1 cellular context compared by ENCODE assay signal in genomic region chr10:43606323-43607198, GRCh38.
TF ChIP-seq lines count a peak whose summit lies in the region.

Gene ZNF485, plus strand, starts transcription at chr10:43606438. Its CDS starts 613 bp downstream, at chr10:43607051.

TF ChIP-seq in HepG2, 621 proteins besides CTCF, POLR2A, EP300 and RAD21 (continued from another document and continues in another):
- TF ChIP-seq MLXIP (CRISPR knock-in tag; IDR thresholded peaks at IDR 0.05; ENCODE audit: borderline replicate concordance): no peak
- no peak for TF ChIP-seq HMG20B (CRISPR knock-in tag; conservative IDR thresholded peaks at IDR 0.05)
- TF ChIP-seq ZNF746 (CRISPR knock-in tag; IDR thresholded peaks at IDR 0.05): peak; percentile 48; the same call in 1 of the 2 replicates
- TF ChIP-seq CEBPB (IDR thresholded peaks at IDR 0.05; ENCODE audit: borderline replicate concordance, low read depth, low read length): no peak
- no peak for TF ChIP-seq THRA (CRISPR knock-in tag; IDR thresholded peaks at IDR 0.05; ENCODE audit: borderline replicate concordance)
- TF ChIP-seq ZNF292 (CRISPR knock-in tag; IDR thresholded peaks at IDR 0.05; ENCODE audit: borderline replicate concordance, low read depth): peak; percentile 4; the same call in 1 of the 2 replicates
- no peak for TF ChIP-seq PRDM4 (CRISPR knock-in tag; IDR thresholded peaks at IDR 0.05; ENCODE audit: borderline replicate concordance)
- TF ChIP-seq ZNF747 (CRISPR knock-in tag; IDR thresholded peaks at IDR 0.05; ENCODE audit: borderline replicate concordance): no peak
- peak; percentile 68; the same call in 1 of the 2 replicates for TF ChIP-seq YEATS4 (CRISPR knock-in tag; IDR thresholded peaks at IDR 0.05; ENCODE audit: borderline replicate concordance)
- TF ChIP-seq NR2F6 (IDR thresholded peaks at IDR 0.05): no peak
- no peak for TF ChIP-seq NR2F6 (CRISPR knock-in tag; IDR thresholded peaks at IDR 0.05)
- TF ChIP-seq TGIF2 (CRISPR knock-in tag; IDR thresholded peaks at IDR 0.05): 0 out of 2 replicates have a peak, but pooled peaks have one; percentile 45
- no peak for TF ChIP-seq ZNF674 (CRISPR knock-in tag; IDR thresholded peaks at IDR 0.05; ENCODE audit: low read depth)
- peak; percentile 55 for TF ChIP-seq ZNF547 (CRISPR knock-in tag; IDR thresholded peaks at IDR 0.05)
- no peak for TF ChIP-seq FLYWCH1 (CRISPR knock-in tag; IDR thresholded peaks at IDR 0.05)
- TF ChIP-seq PRDM10 (CRISPR knock-in tag; IDR thresholded peaks at IDR 0.05; ENCODE audit: low read depth): no peak
- TF ChIP-seq DR1 (CRISPR knock-in tag; IDR thresholded peaks at IDR 0.05): no peak
- TF ChIP-seq AGO1 (IDR thresholded peaks at IDR 0.05; ENCODE audit: low read depth, low read length, poor library complexity, severe bottlenecking): no peak
- no peak for TF ChIP-seq SATB2 (CRISPR knock-in tag; IDR thresholded peaks at IDR 0.05)
- TF ChIP-seq U2AF1 (optimal IDR thresholded peaks at IDR 0.05; ENCODE audit: low read depth, low read length): no peak
- no peak; the same call in 1 of the 2 replicates for TF ChIP-seq ZNF704 (CRISPR knock-in tag; IDR thresholded peaks at IDR 0.05; ENCODE audit: borderline replicate concordance)
- TF ChIP-seq ZNF878 (CRISPR knock-in tag; IDR thresholded peaks at IDR 0.05): no peak
- peak; percentile 78 for TF ChIP-seq HCFC1 (IDR thresholded peaks at IDR 0.05; ENCODE audit: low read depth, low read length)
- TF ChIP-seq ZNF784 (CRISPR knock-in tag; IDR thresholded peaks at IDR 0.05; ENCODE audit: borderline replicate concordance): peak; percentile 25; the same call in 1 of the 2 replicates
- TF ChIP-seq DBP (CRISPR knock-in tag; IDR thresholded peaks at IDR 0.05; ENCODE audit: not compliant biosample characterization): no peak
- TF ChIP-seq JDP2 (CRISPR knock-in tag; IDR thresholded peaks at IDR 0.05; ENCODE audit: borderline replicate concordance): no peak
- TF ChIP-seq ZBTB43 (CRISPR knock-in tag; conservative IDR thresholded peaks at IDR 0.05): no peak
- TF ChIP-seq POLR2AphosphoS5 (IDR thresholded peaks at IDR 0.05; ENCODE audit: low read depth, low read length): peak; percentile 78
- TF ChIP-seq MTA1 (CRISPR knock-in tag; IDR thresholded peaks at IDR 0.05; ENCODE audit: borderline replicate concordance): no peak
- no peak for TF ChIP-seq ZNF670 (CRISPR knock-in tag; IDR thresholded peaks at IDR 0.05; ENCODE audit: borderline replicate concordance)
- TF ChIP-seq TBX3 (IDR thresholded peaks at IDR 0.05; ENCODE audit: borderline replicate concordance): no peak
- no peak for TF ChIP-seq ZFYVE20 (CRISPR knock-in tag; IDR thresholded peaks at IDR 0.05; ENCODE audit: borderline replicate concordance, low read depth)
- no peak for TF ChIP-seq AHDC1 (CRISPR knock-in tag; IDR thresholded peaks at IDR 0.05; ENCODE audit: borderline replicate concordance)
- TF ChIP-seq TRAFD1 (CRISPR knock-in tag; IDR thresholded peaks at IDR 0.05; ENCODE audit: borderline replicate concordance): no peak
- no peak for TF ChIP-seq ZSCAN9 (CRISPR knock-in tag; IDR thresholded peaks at IDR 0.05; ENCODE audit: borderline replicate concordance)
